In genomic region chr1:212212901-212213300, GRCh38 we compare ENCODE assay signal across 25 cellular contexts.
DNase-seq lines count a peak whose midpoint lies in the region; ATAC-seq and TF ChIP-seq lines count a peak whose summit lies in the region.
"Had no signal": no experiment of that assay in that cellular context is flagged by ENCODE, and none has a peak within 500 bp of the region (broad histone marks: within the 10 kb centered on the region; RNA-seq: fewer than 3 reads in every experiment).

No MANE protein-coding gene starts in this region.

- peak overlapping the region; percentile 25 for H2AFZ ChIP-seq in osteoblast (ENCODE audit: low read length)
- H2AFZ ChIP-seq: GM23248 had no signal

- ATAC-seq in activated T-helper 17 cell treated with anti-CD3 and anti-CD28 coated beads, Interleukin-2, amount 50 U/mL, for 72 hours (replicated peaks): no peak
- ATAC-seq in HG03565 (IDR thresholded peaks at IDR 0.05; ENCODE audit: unreplicated experiment): no peak
- no peak for ATAC-seq in stimulated activated naive CD8-positive, alpha-beta T cell treated with anti-CD3 and anti-CD28 coated beads, Interleukin-15, Interleukin-2, amounts not matched to agents 100 U/mL and 50 U/mL, for 24 hours
- ATAC-seq: PC-3 had no signal

- 77 to 96% (median 90%) methylated on average over 7 of the region's 7 CpGs for WGBS in spleen, 5 donors

- H4K20me1 ChIP-seq in osteoblast (ENCODE audit: insufficient read depth, low read length): no peaks in the 10 kb centered on the region
- H4K20me1 ChIP-seq: BLaER1 had no signal

- no peaks in the 10 kb centered on the region for H3K9me3 ChIP-seq in osteoblast (ENCODE audit: low read depth, low read length)
- no peaks in the 10 kb centered on the region for H3K9me3 ChIP-seq in spleen
- H3K9me3 ChIP-seq: BLaER1, MG63, SJCRH30 had no signal

- H3K36me3 ChIP-seq in osteoblast (ENCODE audit: insufficient read depth, low read length) (no peaks in the 10 kb centered on the region), spleen (no peaks in the 10 kb centered on the region)
- H3K36me3 ChIP-seq: BLaER1, MG63, SJCRH30 had no signal

- no peaks in the 10 kb centered on the region for H3K36me3 Mint-ChIP-seq in activated T-helper 17 cell treated with anti-CD3 and anti-CD28 coated beads, Interleukin-2, amount 50 U/mL, for 72 hours (ENCODE audit: low read depth)
- H3K36me3 Mint-ChIP-seq: CD4-positive, CD25-positive, alpha-beta regulatory T cell had no signal

- H3K9me3 Mint-ChIP-seq in activated T-helper 17 cell treated with anti-CD3 and anti-CD28 coated beads, Interleukin-2, amount 50 U/mL, for 72 hours: no peaks in the 10 kb centered on the region
- H3K9me3 Mint-ChIP-seq: CD4-positive, CD25-positive, alpha-beta regulatory T cell had no signal

- H3K27ac ChIP-seq in osteoblast (ENCODE audit: low read depth, low read length) (no peak overlapping the region), spleen (no peak overlapping the region)
- H3K27ac ChIP-seq: BLaER1, GM23248, SJCRH30 had no signal

- H3K4me1 ChIP-seq in osteoblast (ENCODE audit: insufficient read depth, low read length) (no peaks in the 10 kb centered on the region), spleen (peaks cover 0 to 13% (median 0%) of the 10 kb centered on the region in 6 donors)

- TF ChIP-seq POLR2A in spleen (IDR thresholded peaks at IDR 0.05): no peak

- intact Hi-C loops in spleen (cut with DNase I; ENCODE audit: low total_unique reads): no loop called here

- H3K4me3 Mint-ChIP-seq in activated T-helper 17 cell treated with anti-CD3 and anti-CD28 coated beads, Interleukin-2, amount 50 U/mL, for 72 hours: no peak overlapping the region
- H3K4me3 Mint-ChIP-seq: CD4-positive, CD25-positive, alpha-beta regulatory T cell had no signal

- peak overlapping the region; percentile 32 for H3K4me2 ChIP-seq in osteoblast (ENCODE audit: insufficient read depth, low read length)
- H3K4me2 ChIP-seq: BLaER1 had no signal

- H3K27me3 ChIP-seq in osteoblast (ENCODE audit: insufficient read depth, low read length): no peaks in the 10 kb centered on the region
- H3K27me3 ChIP-seq in spleen (replicated peaks in 1 of 7): no peaks in the 10 kb centered on the region
- H3K27me3 ChIP-seq: BLaER1, MG63, SJCRH30 had no signal

- H3K27me3 Mint-ChIP-seq in activated T-helper 17 cell treated with anti-CD3 and anti-CD28 coated beads, Interleukin-2, amount 50 U/mL, for 72 hours: no peaks in the 10 kb centered on the region

- no peak overlapping the region for H3K27ac Mint-ChIP-seq in activated T-helper 17 cell treated with anti-CD3 and anti-CD28 coated beads, Interleukin-2, amount 50 U/mL, for 72 hours
- H3K27ac Mint-ChIP-seq: CD4-positive, CD25-positive, alpha-beta regulatory T cell had no signal

- H3K79me2 ChIP-seq in osteoblast (ENCODE audit: insufficient read depth, low read length): no peaks in the 10 kb centered on the region

- H3K4me3 ChIP-seq in osteoblast (ENCODE audit: insufficient read depth, low read length) (no peak overlapping the region), spleen (no peak overlapping the region)
- H3K4me3 ChIP-seq: BLaER1, GM23248, MG63, SJCRH30 had no signal

- peak; percentile 13 for DNase-seq in activated CD8-positive, alpha-beta memory T cell treated with anti-CD3 and anti-CD28 coated beads for 24 hours
- no peak for DNase-seq in activated CD8-positive, alpha-beta memory T cell treated with anti-CD3 and anti-CD28 coated beads, Interleukin-2, amount 50 U/mL, for 48 hours
- DNase-seq in fibroblast of peridontal ligament (ENCODE audit: extremely low read depth) (peak; percentile 21), osteoblast (ENCODE audit: insufficient read length, low spot score, missing footprints) (no peak), spleen (no peak)
- DNase-seq in stimulated activated naive CD8-positive, alpha-beta T cell treated with anti-CD3 and anti-CD28 coated beads, Interleukin-15, Interleukin-2, amounts not matched to agents 100 U/mL and 50 U/mL, for 24 hours: no peak
- DNase-seq: 8988T; CD4-positive, CD25-positive, alpha-beta regulatory T cell; GM23248; H7; KBM-7; MG63; NCI-H1105 treated with DMSO at 0.1 percent for 48 hours; NCI-H146; NCI-H1930; NCI-H2107; NCI-H446 treated with DMSO at 0.1 percent for 48 hours; NCI-H526; NCI-H82; NK-92 treated with Interleukin-12 subunit alpha and Interleukin-12 subunit beta, amount 100 ng/mL, for 24 hours; PC-3; SJCRH30 had no signal

- TF ChIP-seq CTCF in osteoblast (IDR thresholded peaks at IDR 0.05; ENCODE audit: extremely low read depth, low read depth, low read length) (no peak), spleen (IDR thresholded peaks at IDR 0.05 in 8 of 11, conservative IDR thresholded peaks at IDR 0.05 in 3 of 11) (no peak)

- H3K4me1 Mint-ChIP-seq in activated T-helper 17 cell treated with anti-CD3 and anti-CD28 coated beads, Interleukin-2, amount 50 U/mL, for 72 hours: no peaks in the 10 kb centered on the region
- H3K4me1 Mint-ChIP-seq: CD4-positive, CD25-positive, alpha-beta regulatory T cell had no signal

Comparison
In these comparisons a context has a peak if more than half of its experiments do, and no peak if none do; other contexts are left out.
1. DNase-seq: peak in activated CD8-positive, alpha-beta memory T cell treated with anti-CD3 and anti-CD28 coated beads for 24 hours (single experiment) and fibroblast of peridontal ligament (single experiment); none in activated CD8-positive, alpha-beta memory T cell treated with anti-CD3 and anti-CD28 coated beads, Interleukin-2, amount 50 U/mL, for 48 hours (single experiment), osteoblast (single experiment), spleen (single experiment) and stimulated activated naive CD8-positive, alpha-beta T cell treated with anti-CD3 and anti-CD28 coated beads, Interleukin-15, Interleukin-2, amounts not matched to agents 100 U/mL and 50 U/mL, for 24 hours (single experiment).